ENCODE assay signal across 1 cellular context in the genomic region with DNA sequence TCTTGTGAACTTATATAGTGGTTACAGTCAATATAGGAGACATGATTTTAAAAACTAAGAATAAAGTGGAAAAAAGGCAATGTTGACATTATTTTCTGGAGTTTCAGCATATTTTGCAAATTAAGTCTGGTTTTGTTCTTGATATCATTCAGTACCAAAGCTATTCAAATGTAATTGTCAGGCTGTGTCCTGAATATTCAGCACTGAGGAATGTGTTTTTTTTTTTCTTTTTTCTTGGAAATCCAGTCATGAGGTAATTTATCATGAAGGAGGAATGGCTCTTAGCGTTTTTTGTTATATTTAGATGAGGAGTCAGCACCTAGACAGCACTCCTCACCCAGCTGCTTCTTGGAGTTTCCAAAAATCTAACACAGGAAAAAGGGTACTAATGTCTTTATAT.
TF ChIP-seq lines count a peak whose summit lies in the region.

No MANE protein-coding gene starts in this region.

TF ChIP-seq in WTC11, 78 proteins besides CTCF, POLR2A, EP300 and RAD21 (continued from another document):
- TF ChIP-seq, protein P1, sequence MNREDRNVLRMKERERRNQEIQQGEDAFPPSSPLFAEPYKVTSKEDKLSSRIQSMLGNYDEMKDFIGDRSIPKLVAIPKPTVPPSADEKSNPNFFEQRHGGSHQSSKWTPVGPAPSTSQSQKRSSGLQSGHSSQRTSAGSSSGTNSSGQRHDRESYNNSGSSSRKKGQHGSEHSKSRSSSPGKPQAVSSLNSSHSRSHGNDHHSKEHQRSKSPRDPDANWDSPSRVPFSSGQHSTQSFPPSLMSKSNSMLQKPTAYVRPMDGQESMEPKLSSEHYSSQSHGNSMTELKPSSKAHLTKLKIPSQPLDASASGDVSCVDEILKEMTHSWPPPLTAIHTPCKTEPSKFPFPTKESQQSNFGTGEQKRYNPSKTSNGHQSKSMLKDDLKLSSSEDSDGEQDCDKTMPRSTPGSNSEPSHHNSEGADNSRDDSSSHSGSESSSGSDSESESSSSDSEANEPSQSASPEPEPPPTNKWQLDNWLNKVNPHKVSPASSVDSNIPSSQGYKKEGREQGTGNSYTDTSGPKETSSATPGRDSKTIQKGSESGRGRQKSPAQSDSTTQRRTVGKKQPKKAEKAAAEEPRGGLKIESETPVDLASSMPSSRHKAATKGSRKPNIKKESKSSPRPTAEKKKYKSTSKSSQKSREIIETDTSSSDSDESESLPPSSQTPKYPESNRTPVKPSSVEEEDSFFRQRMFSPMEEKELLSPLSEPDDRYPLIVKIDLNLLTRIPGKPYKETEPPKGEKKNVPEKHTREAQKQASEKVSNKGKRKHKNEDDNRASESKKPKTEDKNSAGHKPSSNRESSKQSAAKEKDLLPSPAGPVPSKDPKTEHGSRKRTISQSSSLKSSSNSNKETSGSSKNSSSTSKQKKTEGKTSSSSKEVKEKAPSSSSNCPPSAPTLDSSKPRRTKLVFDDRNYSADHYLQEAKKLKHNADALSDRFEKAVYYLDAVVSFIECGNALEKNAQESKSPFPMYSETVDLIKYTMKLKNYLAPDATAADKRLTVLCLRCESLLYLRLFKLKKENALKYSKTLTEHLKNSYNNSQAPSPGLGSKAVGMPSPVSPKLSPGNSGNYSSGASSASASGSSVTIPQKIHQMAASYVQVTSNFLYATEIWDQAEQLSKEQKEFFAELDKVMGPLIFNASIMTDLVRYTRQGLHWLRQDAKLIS (CRISPR knock-in tag; IDR thresholded peaks at IDR 0.05; ENCODE audit: borderline replicate concordance): no peak
